14 cellular contexts compared by ENCODE assay signal in genomic region chr14:65332141-65332871, GRCh38.
DNase-seq lines count a peak whose midpoint lies in the region; ATAC-seq and TF ChIP-seq lines count a peak whose summit lies in the region.
"Had no signal": no experiment of that assay in that cellular context is flagged by ENCODE, and none has a peak within 500 bp of the region (broad histone marks: within the 10 kb centered on the region; RNA-seq: fewer than 3 reads in every experiment).

No MANE protein-coding gene starts in this region.

- 88 to 96% (median 92%) methylated on average over 2 of the region's 2 CpGs for WGBS in ovary, 3 donors

- no peak overlapping the region for H3K4me3 Mint-ChIP-seq in dendritic cell treated with granulocyte-macrophage colony-stimulating factor and Interleukin-4, amounts not matched to agents 40 ng/mL and 50 ng/mL, for 4 days
- no peak overlapping the region for H3K4me3 Mint-ChIP-seq in chondrocyte (ENCODE audit: unreplicated experiment)
- H3K4me3 Mint-ChIP-seq: H9 had no signal

- H3K4me1 ChIP-seq in ovary (ENCODE audit: insufficient read depth) = peaks cover 7% of the 10 kb centered on the region
- H3K4me1 ChIP-seq: SJCRH30 had no signal

- H3K27me3 ChIP-seq in ovary = no peaks in the 10 kb centered on the region
- no peaks in the 10 kb centered on the region for H3K27me3 ChIP-seq in WERI-Rb-1 (ENCODE audit: insufficient read depth, low read depth, severe bottlenecking)
- H3K27me3 ChIP-seq: right atrium auricular region, SJCRH30, tibial nerve had no signal

- intact Hi-C loops in dendritic cell treated with granulocyte-macrophage colony-stimulating factor and Interleukin-4, amounts not matched to agents 40 ng/mL and 50 ng/mL, for 4 days (cut with micrococcal nuclease) = loop anchor here (1.0 to 5.0 kb wide), 3 partner anchors 35 to 122 kb away; partner anchors contain the start of gene FUT8
- intact Hi-C loops in ovary (cut with DNase I) = no loop called here

- H3K36me3 ChIP-seq in ovary = no peaks in the 10 kb centered on the region
- H3K36me3 ChIP-seq in WERI-Rb-1 = no peaks in the 10 kb centered on the region
- H3K36me3 ChIP-seq: right atrium auricular region, SJCRH30, tibial nerve had no signal

- no peaks in the 10 kb centered on the region for H3K9me3 Mint-ChIP-seq in dendritic cell treated with granulocyte-macrophage colony-stimulating factor and Interleukin-4, amounts not matched to agents 40 ng/mL and 50 ng/mL, for 4 days
- no peaks in the 10 kb centered on the region for H3K9me3 Mint-ChIP-seq in chondrocyte (ENCODE audit: low read depth)
- H3K9me3 Mint-ChIP-seq: H9 had no signal

- peak; percentile 46 for ATAC-seq in GM18508 (IDR thresholded peaks at IDR 0.05; ENCODE audit: insufficient read depth, unreplicated experiment)

- H3K27ac ChIP-seq in ovary = no peak overlapping the region
- H3K27ac ChIP-seq in WERI-Rb-1 = no peak overlapping the region
- H3K27ac ChIP-seq: right atrium auricular region, SJCRH30, tibial nerve had no signal

- DNase-seq in AG10803 (ENCODE audit: low read depth) = peak; percentile 15
- DNase-seq in NB4 (ENCODE audit: low read depth) = peak; percentile 70
- no peak for DNase-seq in ovary
- no peak for DNase-seq in WERI-Rb-1
- DNase-seq in putamen (ENCODE audit: low spot score) = no peak
- no peak for DNase-seq in chondrocyte (ENCODE audit: low spot score)
- DNase-seq: activated naive CD4-positive, alpha-beta T cell treated with Interleukin-2 at 50 U/mL for 16 hours; GF-D8; H9; SJCRH30 had no signal

- peaks cover 35% of the 10 kb centered on the region for H3K4me1 Mint-ChIP-seq in dendritic cell treated with granulocyte-macrophage colony-stimulating factor and Interleukin-4, amounts not matched to agents 40 ng/mL and 50 ng/mL, for 4 days (ENCODE audit: low read depth)
- peaks cover 13% of the 10 kb centered on the region for H3K4me1 Mint-ChIP-seq in chondrocyte (ENCODE audit: low read depth)

- TF ChIP-seq EP300 in ovary (IDR thresholded peaks at IDR 0.05) = no peak

- H3K36me3 Mint-ChIP-seq in dendritic cell treated with granulocyte-macrophage colony-stimulating factor and Interleukin-4, amounts not matched to agents 40 ng/mL and 50 ng/mL, for 4 days (ENCODE audit: low read depth) = no peaks in the 10 kb centered on the region
- no peaks in the 10 kb centered on the region for H3K36me3 Mint-ChIP-seq in chondrocyte (ENCODE audit: low read depth)

- no peak overlapping the region for H3K4me3 ChIP-seq in AG10803 (ENCODE audit: low read length)
- no peak overlapping the region for H3K4me3 ChIP-seq in NB4 (ENCODE audit: low read depth, low read length)
- H3K4me3 ChIP-seq in ovary = no peak overlapping the region
- no peak overlapping the region for H3K4me3 ChIP-seq in WERI-Rb-1 (ENCODE audit: low read depth, low read length)
- H3K4me3 ChIP-seq: right atrium auricular region, SJCRH30, tibial nerve had no signal

- TF ChIP-seq CTCF in AG10803 (conservative IDR thresholded peaks at IDR 0.05; ENCODE audit: low read length) (no peak), NB4 (IDR thresholded peaks at IDR 0.05; ENCODE audit: low read depth, low read length) (no peak), ovary (IDR thresholded peaks at IDR 0.05) (no peak), WERI-Rb-1 (IDR thresholded peaks at IDR 0.05; ENCODE audit: low read depth, low read length) (no peak), chondrocyte (IDR thresholded peaks at IDR 0.05) (no peak)

- peak overlapping the region; percentile 13 for H3K27ac Mint-ChIP-seq in dendritic cell treated with granulocyte-macrophage colony-stimulating factor and Interleukin-4, amounts not matched to agents 40 ng/mL and 50 ng/mL, for 4 days
- H3K27ac Mint-ChIP-seq in chondrocyte (ENCODE audit: unreplicated experiment) = no peak overlapping the region
- H3K27ac Mint-ChIP-seq: H9 had no signal

- TF ChIP-seq POLR2A in NB4 (IDR thresholded peaks at IDR 0.05; ENCODE audit: extremely low read depth, insufficient read length) (no peak), ovary (IDR thresholded peaks at IDR 0.05) (no peak)

- H3K9me3 ChIP-seq in ovary (no peaks in the 10 kb centered on the region), WERI-Rb-1 (ENCODE audit: severe bottlenecking) (no peaks in the 10 kb centered on the region)
- H3K9me3 ChIP-seq: right atrium auricular region, SJCRH30, tibial nerve had no signal

- H3K27me3 Mint-ChIP-seq in dendritic cell treated with granulocyte-macrophage colony-stimulating factor and Interleukin-4, amounts not matched to agents 40 ng/mL and 50 ng/mL, for 4 days = peaks cover 78% of the 10 kb centered on the region
- H3K27me3 Mint-ChIP-seq in chondrocyte (ENCODE audit: low read depth) = no peaks in the 10 kb centered on the region

Comparison
In these comparisons a context has a peak if more than half of its experiments do, and no peak if none do; other contexts are left out.
1. DNase-seq: peak in AG10803 (single experiment) and NB4 (single experiment); none in ovary (0 of 5), WERI-Rb-1 (single experiment), putamen (single experiment) and chondrocyte (single experiment).